ENCODE assay signal across 12 cellular contexts in genomic region chr17:55757659-55758058, GRCh38. TPM values are rescaled to one million over a fixed set of nuclear protein-coding genes. Genes with fewer than 3 reads are reported as not detected.
"Had no signal": no experiment of that assay in that cellular context is flagged by ENCODE, and none has a peak within 500 bp of the region (broad histone marks: within the 10 kb centered on the region; RNA-seq: fewer than 3 reads in every experiment).

No MANE protein-coding gene starts in this region.

- H3K9me3 Mint-ChIP-seq: activated naive CD4-positive, alpha-beta T cell treated with anti-CD3 and anti-CD28 coated beads, Interleukin-2, amount 10 ng/mL, durations not matched to agents 7 days and 5 days; activated T-helper 2 cell treated with anti-CD3 and anti-CD28 coated beads, Interferon-gamma antibody, Interleukin-2, Interleukin-4, amounts not matched to agents 10 μg/mL and 5 μg/mL and 100 μg/mL, durations not matched to agents 14 hours and 24 hours and 36 hours; stimulated activated memory B cell treated with anti-CD40 and anti-IgM and Interleukin-4, amounts not matched to agents 10 μg/mL and 1 μg/mL and 100 μg/mL, for 72 hours had no signal

- H3K27ac Mint-ChIP-seq: activated naive CD4-positive, alpha-beta T cell treated with anti-CD3 and anti-CD28 coated beads, Interleukin-2, amount 10 ng/mL, durations not matched to agents 7 days and 5 days; activated T-helper 2 cell treated with anti-CD3 and anti-CD28 coated beads, Interferon-gamma antibody, Interleukin-2, Interleukin-4, amounts not matched to agents 10 μg/mL and 5 μg/mL and 100 μg/mL, durations not matched to agents 14 hours and 24 hours and 36 hours; stimulated activated memory B cell treated with anti-CD40 and anti-IgM and Interleukin-4, amounts not matched to agents 10 μg/mL and 1 μg/mL and 100 μg/mL, for 72 hours had no signal

- H3K27me3 Mint-ChIP-seq: activated naive CD4-positive, alpha-beta T cell treated with anti-CD3 and anti-CD28 coated beads, Interleukin-2, amount 10 ng/mL, durations not matched to agents 7 days and 5 days; stimulated activated memory B cell treated with anti-CD40 and anti-IgM and Interleukin-4, amounts not matched to agents 10 μg/mL and 1 μg/mL and 100 μg/mL, for 72 hours had no signal

- H3K27me3 ChIP-seq: spleen, tibial nerve had no signal

- H3K9me3 ChIP-seq: spleen, tibial nerve had no signal

- DNase-seq: activated CD4-positive, alpha-beta T cell treated with anti-CD3 and anti-CD28 coated beads, Interleukin-2, amount 50 U/mL, for 1 hour; activated naive CD4-positive, alpha-beta T cell treated with anti-CD3 and anti-CD28 coated beads, Interleukin-2, amount 10 ng/mL, durations not matched to agents 7 days and 5 days; effector CD8-positive, alpha-beta T cell; hippocampal formation; spleen; stimulated activated CD4-positive, alpha-beta T cell treated with anti-CD3 and anti-CD28 coated beads, Interleukin-1b, Interleukin-23, amount 100 ng/mL, for 48 hours had no signal

- H3K27ac ChIP-seq: coronary artery, spleen had no signal

- H3K4me3 Mint-ChIP-seq: activated naive CD4-positive, alpha-beta T cell treated with anti-CD3 and anti-CD28 coated beads, Interleukin-2, amount 10 ng/mL, durations not matched to agents 7 days and 5 days; stimulated activated memory B cell treated with anti-CD40 and anti-IgM and Interleukin-4, amounts not matched to agents 10 μg/mL and 1 μg/mL and 100 μg/mL, for 72 hours had no signal

- H3K36me3 Mint-ChIP-seq: activated naive CD4-positive, alpha-beta T cell treated with anti-CD3 and anti-CD28 coated beads, Interleukin-2, amount 10 ng/mL, durations not matched to agents 7 days and 5 days; stimulated activated memory B cell treated with anti-CD40 and anti-IgM and Interleukin-4, amounts not matched to agents 10 μg/mL and 1 μg/mL and 100 μg/mL, for 72 hours had no signal

- H3K4me3 ChIP-seq: coronary artery, spleen, tibial nerve had no signal

- ATAC-seq: sciatic nerve; stimulated activated memory B cell treated with anti-CD40 and anti-IgM and Interleukin-4, amounts not matched to agents 10 μg/mL and 1 μg/mL and 100 μg/mL, for 72 hours had no signal

RNA-seq across cellular contexts. Expression of gene TMEM100, which starts 35.0 kb away (rescaled TPM):
- total RNA-seq: activated T-helper 2 cell treated with anti-CD3 and anti-CD28 coated beads, Interferon-gamma antibody, Interleukin-2, Interleukin-4, amounts not matched to agents 10 μg/mL and 5 μg/mL and 100 μg/mL, durations not matched to agents 14 hours and 24 hours and 36 hours had no signal
- polyA plus RNA-seq: neural cell had no signal
